Comparison of ENCODE assay signal across 8 cellular contexts in genomic region chr4:113278324-113278934, GRCh38.
A peak's percentile ranks its signal among the peaks of the same experiment; 100 is the strongest.
DNase-seq lines count a peak whose midpoint lies in the region; ATAC-seq and TF ChIP-seq lines count a peak whose summit lies in the region.

No MANE protein-coding gene starts in this region.

- no peaks in the 10 kb centered on the region for H3K9me3 ChIP-seq in CD4-positive, CD25-positive, alpha-beta regulatory T cell (ENCODE audit: control insufficient read depth in 2 of 2, low read length in 2 of 2)

- no peaks in the 10 kb centered on the region for H3K4me1 Mint-ChIP-seq in CD4-positive, CD25-positive, alpha-beta regulatory T cell
- no peaks in the 10 kb centered on the region for H3K4me1 Mint-ChIP-seq in activated CD4-positive, alpha-beta T cell treated with anti-CD3 and anti-CD28 coated beads, Interleukin-2, amount 10 ng/mL, durations not matched to agents 24 days and 14 days
- peaks cover 3% of the 10 kb centered on the region for H3K4me1 Mint-ChIP-seq in endothelial cell (ENCODE audit: unreplicated experiment)
- no peaks in the 10 kb centered on the region for H3K4me1 Mint-ChIP-seq in stimulated activated naive CD8-positive, alpha-beta T cell treated with anti-CD3 and anti-CD28 coated beads, Interleukin-15, amount 100 ng/mL, for 72 hours

- intact Hi-C loops in activated CD4-positive, alpha-beta T cell treated with anti-CD3 and anti-CD28 coated beads, Interleukin-2, amount 10 ng/mL, durations not matched to agents 24 days and 14 days (cut with micrococcal nuclease), result loop anchor here (1.0 to 2.0 kb wide), 2 partner anchors 77 to 792 kb away; no protein-coding TSS in a partner anchor

- H3K36me3 Mint-ChIP-seq in CD4-positive, CD25-positive, alpha-beta regulatory T cell, result no peaks in the 10 kb centered on the region
- no peaks in the 10 kb centered on the region for H3K36me3 Mint-ChIP-seq in activated CD4-positive, alpha-beta T cell treated with anti-CD3 and anti-CD28 coated beads, Interleukin-2, amount 10 ng/mL, durations not matched to agents 24 days and 14 days (ENCODE audit: low read depth)
- H3K36me3 Mint-ChIP-seq in endothelial cell (ENCODE audit: low read depth, unreplicated experiment), result no peaks in the 10 kb centered on the region

- no peaks in the 10 kb centered on the region for H3K36me3 ChIP-seq in CD4-positive, CD25-positive, alpha-beta regulatory T cell (ENCODE audit: control insufficient read depth, insufficient read depth, low read length)

- no peak overlapping the region for H3K4me3 Mint-ChIP-seq in CD4-positive, CD25-positive, alpha-beta regulatory T cell
- no peak overlapping the region for H3K4me3 Mint-ChIP-seq in activated CD4-positive, alpha-beta T cell treated with anti-CD3 and anti-CD28 coated beads, Interleukin-2, amount 10 ng/mL, durations not matched to agents 24 days and 14 days
- no peak overlapping the region for H3K4me3 Mint-ChIP-seq in endothelial cell (ENCODE audit: unreplicated experiment)
- H3K4me3 Mint-ChIP-seq in stimulated activated naive CD8-positive, alpha-beta T cell treated with anti-CD3 and anti-CD28 coated beads, Interleukin-15, amount 100 ng/mL, for 72 hours, result no peak overlapping the region

- no peak overlapping the region for H3K27ac ChIP-seq in CD4-positive, CD25-positive, alpha-beta regulatory T cell (ENCODE audit: insufficient read depth, low read length, poor library complexity, severe bottlenecking)

- peak; percentile 78 for TF ChIP-seq CTCF in endothelial cell (IDR thresholded peaks at IDR 0.05; ENCODE audit: unreplicated experiment)

- DNase-seq in CD4-positive, CD25-positive, alpha-beta regulatory T cell, result peak in 2 of 3 donors; percentile 10 to 65
- DNase-seq in NCI-H226 (peak; percentile 49), endothelial cell (ENCODE audit: low spot score) (peak; percentile 79), myocyte (ENCODE audit: low read depth) (peak; percentile 74)
- DNase-seq in activated CD4-positive, alpha-beta T cell treated with anti-CD3 and anti-CD28 coated beads, Interleukin-2, amount 10 ng/mL, durations not matched to agents 24 days and 14 days, result peak; percentile 85
- peak; percentile 54 to 65 for DNase-seq in stimulated activated naive CD8-positive, alpha-beta T cell treated with anti-CD3 and anti-CD28 coated beads, Interleukin-15, amount 100 ng/mL, for 72 hours

- no peaks in the 10 kb centered on the region for H3K4me1 ChIP-seq in CD4-positive, CD25-positive, alpha-beta regulatory T cell (ENCODE audit: control insufficient read depth, insufficient read depth, low read length, poor library complexity, severe bottlenecking)

- H3K4me3 ChIP-seq in CD4-positive, CD25-positive, alpha-beta regulatory T cell (ENCODE audit: low read depth, low read length), result no peak overlapping the region

- no peaks in the 10 kb centered on the region for H3K9me3 Mint-ChIP-seq in CD4-positive, CD25-positive, alpha-beta regulatory T cell
- H3K9me3 Mint-ChIP-seq in activated CD4-positive, alpha-beta T cell treated with anti-CD3 and anti-CD28 coated beads, Interleukin-2, amount 10 ng/mL, durations not matched to agents 24 days and 14 days, result no peaks in the 10 kb centered on the region
- no peaks in the 10 kb centered on the region for H3K9me3 Mint-ChIP-seq in endothelial cell (ENCODE audit: unreplicated experiment)
- H3K9me3 Mint-ChIP-seq in stimulated activated naive CD8-positive, alpha-beta T cell treated with anti-CD3 and anti-CD28 coated beads, Interleukin-15, amount 100 ng/mL, for 72 hours, result no peaks in the 10 kb centered on the region

- H3K27ac Mint-ChIP-seq in CD4-positive, CD25-positive, alpha-beta regulatory T cell, result no peak overlapping the region
- no peak overlapping the region for H3K27ac Mint-ChIP-seq in activated CD4-positive, alpha-beta T cell treated with anti-CD3 and anti-CD28 coated beads, Interleukin-2, amount 10 ng/mL, durations not matched to agents 24 days and 14 days
- no peak overlapping the region for H3K27ac Mint-ChIP-seq in endothelial cell (ENCODE audit: unreplicated experiment)
- no peak overlapping the region for H3K27ac Mint-ChIP-seq in stimulated activated naive CD8-positive, alpha-beta T cell treated with anti-CD3 and anti-CD28 coated beads, Interleukin-15, amount 100 ng/mL, for 72 hours

- H3K27me3 Mint-ChIP-seq in CD4-positive, CD25-positive, alpha-beta regulatory T cell, result no peaks in the 10 kb centered on the region
- H3K27me3 Mint-ChIP-seq in activated CD4-positive, alpha-beta T cell treated with anti-CD3 and anti-CD28 coated beads, Interleukin-2, amount 10 ng/mL, durations not matched to agents 24 days and 14 days, result peaks cover 22% of the 10 kb centered on the region
- peaks cover under 1% of the 10 kb centered on the region for H3K27me3 Mint-ChIP-seq in endothelial cell (ENCODE audit: unreplicated experiment)
- peaks cover 13% of the 10 kb centered on the region for H3K27me3 Mint-ChIP-seq in stimulated activated naive CD8-positive, alpha-beta T cell treated with anti-CD3 and anti-CD28 coated beads, Interleukin-15, amount 100 ng/mL, for 72 hours

- H3K27me3 ChIP-seq in CD4-positive, CD25-positive, alpha-beta regulatory T cell (ENCODE audit: control insufficient read depth, insufficient read depth, low read length), result peaks cover 4% of the 10 kb centered on the region

- peak in 1 of 2 donors; percentile 39 for ATAC-seq in CD4-positive, CD25-positive, alpha-beta regulatory T cell (ENCODE audit: low read depth in 2 of 2)
- ATAC-seq in GM19035 (IDR thresholded peaks at IDR 0.05; ENCODE audit: unreplicated experiment) (peak; percentile 98), HG03135 (IDR thresholded peaks at IDR 0.05; ENCODE audit: unreplicated experiment) (peak; percentile 99)
- ATAC-seq in stimulated activated naive CD8-positive, alpha-beta T cell treated with anti-CD3 and anti-CD28 coated beads, Interleukin-15, amount 100 ng/mL, for 72 hours, result peak; percentile 94
